ENCODE assay signal across 8 cellular contexts in genomic region chr21:39125752-39126485, GRCh38. TPM values are rescaled to one million over a fixed set of nuclear protein-coding genes. Genes with fewer than 3 reads are reported as not detected.
A peak's percentile ranks its signal among the peaks of the same experiment; 100 is the strongest.
DNase-seq lines count a peak whose midpoint lies in the region; ATAC-seq and TF ChIP-seq lines count a peak whose summit lies in the region.

No MANE protein-coding gene starts in this region.

- no peak for TF ChIP-seq EP300 in transverse colon (IDR thresholded peaks at IDR 0.05; ENCODE audit: low read depth)

- H3K36me3 ChIP-seq in transverse colon: no peaks in the 10 kb centered on the region

- peaks cover 0 to 14% (median 2%) of the 10 kb centered on the region in 4 donors for H3K4me1 ChIP-seq in transverse colon

- in situ Hi-C loops in transverse colon (cut with MboI; ENCODE audit: low pct_ligation_motif_present in 1 of 4, low pct_unique_long_range_greater_than_20kb in 1 of 4, low sequenced_read_pairs in 3 of 4): loop anchor here in 2 of 4 donors (5.0 to 25.0 kb wide), 2 partner anchors 394 to 614 kb away; no protein-coding TSS in a partner anchor

- no peak for TF ChIP-seq POLR2A in transverse colon (IDR thresholded peaks at IDR 0.05)

- peak overlapping the region; percentile 32 to 57 (median 54) for H3K27ac ChIP-seq in transverse colon

- H3K27me3 ChIP-seq in transverse colon: no peaks in the 10 kb centered on the region

- DNase-seq in DMS79 treated with DMSO at 0.1 percent for 48 hours (lab: John Stamatoyannopoulos, UW) (peak; percentile 57), KG1 (lab: John Stamatoyannopoulos, UW) (peak; percentile 40), NOMO-1 treated with DMSO at 0.1 percent for 48 hours (lab: John Stamatoyannopoulos, UW; ENCODE audit: unreplicated experiment) (peak; percentile 85), cardiac fibroblast (ENCODE audit: low read depth in 2 of 2) (peak; percentile 88 to 89), kidney tubule cell (ENCODE audit: low spot score) (peak; percentile 68), transverse colon (peak; percentile 51)

- peak; percentile 75 for TF ChIP-seq CTCF in cardiac fibroblast (IDR thresholded peaks at IDR 0.05; ENCODE audit: low read depth, low read length)
- peak; percentile 56 to 76 (median 60) for TF ChIP-seq CTCF in transverse colon (IDR thresholded peaks at IDR 0.05)

- WGBS in transverse colon (ENCODE audit: low coverage in 1 of 2), 2 donors: 13% methylated on average over 7 of the region's 7 CpGs; no CpG with 5 or more reads in 1 of the 2 donors

- H3K4me3 ChIP-seq in cardiac fibroblast (replicated peaks in 1 of 2; ENCODE audit: low read depth in 2 of 2, low read length in 2 of 2): no peak overlapping the region
- no peak overlapping the region for H3K4me3 ChIP-seq in transverse colon

- peaks cover 0 to 7% of the 10 kb centered on the region in 2 donors for H3K9me3 ChIP-seq in transverse colon

- intact Hi-C loops in transverse colon (cut with DNase I; ENCODE audit: low total_unique reads): no loop called here

- no peak for ATAC-seq in HG02970 (IDR thresholded peaks at IDR 0.05; ENCODE audit: low FRiP score, unreplicated experiment)
- no peak for ATAC-seq in HG02588 (IDR thresholded peaks at IDR 0.05; ENCODE audit: unreplicated experiment)

RNA-seq across cellular contexts. Expression of gene PSMG1, which starts 57.3 kb away (rescaled TPM):
- total RNA-seq in transverse colon: 10 to 100 TPM in 3 of 4 donors, 1 to 10 TPM in 1; 7.4 to 28.1 (median 20.2) TPM
